ENCODE assay signal across 1 cellular context in genomic region chr19:1321539-1321938, GRCh38.
TF ChIP-seq lines count a peak whose summit lies in the region.

No MANE protein-coding gene starts in this region.

TF ChIP-seq in HepG2, 621 proteins besides CTCF, POLR2A, EP300 and RAD21:
- peak; percentile 36; the same call in 1 of the 2 replicates for TF ChIP-seq NR2F6 (IDR thresholded peaks at IDR 0.05)
- no peak for TF ChIP-seq NR2F6 (CRISPR knock-in tag; IDR thresholded peaks at IDR 0.05)
- TF ChIP-seq HNRNPL (IDR thresholded peaks at IDR 0.05; ENCODE audit: low read depth, low read length) = peak; percentile 67
- peak; percentile 43; the same call in 1 of the 2 replicates for TF ChIP-seq ZFY (CRISPR knock-in tag; IDR thresholded peaks at IDR 0.05)
- TF ChIP-seq HNF4A (CRISPR knock-in tag; IDR thresholded peaks at IDR 0.05) = peak; percentile 51
- no peak for TF ChIP-seq DMTF1 (CRISPR knock-in tag; IDR thresholded peaks at IDR 0.05)
- 0 out of 2 replicates have a peak, but pooled peaks have one; percentile 29 for TF ChIP-seq ZNF839 (CRISPR knock-in tag; IDR thresholded peaks at IDR 0.05; ENCODE audit: borderline replicate concordance)
- TF ChIP-seq ZFX (CRISPR knock-in tag; IDR thresholded peaks at IDR 0.05; ENCODE audit: low read depth) = peak; percentile 49; the same call in 1 of the 2 replicates
- TF ChIP-seq GABPA (IDR thresholded peaks at IDR 0.05; ENCODE audit: low read depth, low read length) = no peak
- no peak for TF ChIP-seq GABPA (CRISPR knock-in tag; IDR thresholded peaks at IDR 0.05; ENCODE audit: low read depth)
- TF ChIP-seq AHDC1 (CRISPR knock-in tag; IDR thresholded peaks at IDR 0.05; ENCODE audit: borderline replicate concordance) = no peak
- TF ChIP-seq TFAP4 (IDR thresholded peaks at IDR 0.05; ENCODE audit: borderline replicate concordance, low read depth) = peak; percentile 6; the same call in 1 of the 2 replicates
- peak; percentile 20 for TF ChIP-seq AGO2 (optimal IDR thresholded peaks at IDR 0.05; ENCODE audit: low read depth, low read length)
- TF ChIP-seq SALL1 (CRISPR knock-in tag; IDR thresholded peaks at IDR 0.05) = peak; percentile 29; the same call in 1 of the 2 replicates
- no peak for TF ChIP-seq MXI1 (IDR thresholded peaks at IDR 0.05; ENCODE audit: borderline replicate concordance, low read depth, low read length)
- peak; percentile 57 for TF ChIP-seq ZNF687 (CRISPR knock-in tag; IDR thresholded peaks at IDR 0.05)
- 0 out of 2 replicates have a peak, but pooled peaks have one; percentile 18 for TF ChIP-seq RFX5 (IDR thresholded peaks at IDR 0.05; ENCODE audit: low read depth, low read length)
- 0 out of 2 replicates have a peak, but pooled peaks have one; percentile 15 for TF ChIP-seq ZNF280D (CRISPR knock-in tag; IDR thresholded peaks at IDR 0.05)
- TF ChIP-seq ZMYM3 (CRISPR knock-in tag; IDR thresholded peaks at IDR 0.05) = peak; percentile 85
- peak; percentile 43; the same call in 1 of the 2 replicates for TF ChIP-seq MYC (CRISPR knock-in tag; IDR thresholded peaks at IDR 0.05; ENCODE audit: borderline replicate concordance)
- 0 out of 2 replicates have a peak, but pooled peaks have one; percentile 28 for TF ChIP-seq ZNF768 (CRISPR knock-in tag; IDR thresholded peaks at IDR 0.05)
